Comparison of ENCODE assay signal across 8 cellular contexts in the genomic region with DNA sequence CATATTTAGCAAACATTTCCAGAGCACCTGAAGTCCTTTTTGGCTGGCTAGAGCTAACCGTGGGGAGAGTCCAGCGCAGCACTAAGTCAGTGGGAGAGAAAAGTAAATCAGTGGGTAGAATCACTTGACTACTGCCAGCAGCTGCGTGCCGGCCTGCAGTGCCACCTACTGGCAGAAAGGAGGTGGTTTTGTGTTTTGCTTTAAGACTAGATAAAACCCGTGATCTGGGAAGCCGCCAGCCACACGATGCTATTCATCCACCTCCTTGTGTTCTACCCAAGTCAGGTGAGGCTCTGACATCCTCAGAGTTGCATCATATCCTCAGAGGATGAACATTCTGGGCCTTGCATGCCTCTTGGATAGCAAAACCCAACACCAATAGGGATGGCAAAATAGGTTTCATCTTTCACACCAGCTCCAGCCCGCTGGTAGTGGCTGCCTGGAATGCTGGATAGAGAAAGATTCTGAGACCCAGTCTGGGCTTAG. TPM values are rescaled to one million over a fixed set of nuclear protein-coding genes. Genes with fewer than 3 reads are reported as not detected.
A peak's percentile ranks its signal among the peaks of the same experiment; 100 is the strongest.
DNase-seq lines count a peak whose midpoint lies in the region; ATAC-seq and TF ChIP-seq lines count a peak whose summit lies in the region.

No MANE protein-coding gene starts in this region.

- no peak overlapping the region for H3K56ac ChIP-seq in H9 (ENCODE audit: insufficient read length, low read depth, low read length)

- no peak overlapping the region for H3K23ac ChIP-seq in H9 (ENCODE audit: insufficient read length, low read depth, low read length)

- WGBS in H9 (ENCODE audit: extremely low coverage, insufficient read length, low lambda C conversion rate), result no CpG with 5 or more reads among the region's 8 CpGs

- H3K27ac ChIP-seq in H9 (ENCODE audit: insufficient read length, low read depth, low read length), result no peak overlapping the region

- no peak overlapping the region for H3T11ph ChIP-seq in H9 (ENCODE audit: low read length)

- H2AFZ ChIP-seq in H9 (ENCODE audit: low read length), result peak overlapping the region; percentile 75

- H3K9me3 ChIP-seq in H9 (ENCODE audit: control insufficient read depth, low read depth, low read length), result no peaks in the 10 kb centered on the region

- no peaks in the 10 kb centered on the region for H3K9me3 Mint-ChIP-seq in H9

- H3K36me3 Mint-ChIP-seq in H9 (ENCODE audit: insufficient read depth in 1 of 3, low read depth in 3 of 3), result no peaks in the 10 kb centered on the region

- H4K20me1 ChIP-seq in H9 (ENCODE audit: control insufficient read depth, insufficient read depth, insufficient read length), result no peaks in the 10 kb centered on the region

- H2AK5ac ChIP-seq in H9 (ENCODE audit: insufficient read length, low read length), result no peak overlapping the region

- no peak overlapping the region for H3K9ac ChIP-seq in H9 (ENCODE audit: extremely low read depth, insufficient read length, low read length)

- H3K14ac ChIP-seq in H9 (ENCODE audit: insufficient read depth, low read length), result no peak overlapping the region

- no peak overlapping the region for H2BK120ac ChIP-seq in H9 (ENCODE audit: low read depth, low read length, poor library complexity, severe bottlenecking)

- H2BK20ac ChIP-seq in H9 (ENCODE audit: low read depth, low read length, poor library complexity, severe bottlenecking), result no peak overlapping the region

- H3K4me2 ChIP-seq in H9 (ENCODE audit: insufficient read depth, insufficient read length, low read length), result no peak overlapping the region

- H3K23me2 ChIP-seq in H9 (ENCODE audit: insufficient read length, low read depth, low read length, poor library complexity, severe bottlenecking), result no peaks in the 10 kb centered on the region

- H3K18ac ChIP-seq in H9 (ENCODE audit: insufficient read length, low read depth, low read length), result no peak overlapping the region

- H3K27me3 ChIP-seq in H9 (ENCODE audit: insufficient read depth, low read length), result no peaks in the 10 kb centered on the region; the same call in 1 of the 2 replicates

- ATAC-seq in HG02588 (IDR thresholded peaks at IDR 0.05; ENCODE audit: unreplicated experiment), result no peak

- no peak overlapping the region for H2BK12ac ChIP-seq in H9 (ENCODE audit: insufficient read length, low read depth, low read length)

- no peaks in the 10 kb centered on the region for H3K4me1 ChIP-seq in H9 (ENCODE audit: insufficient read depth, low read length)

- 0 out of 5 replicates have a peak overlapping the region, but pooled peaks of 1 of the 2 experiments have one; percentile 2 for H3K4me3 Mint-ChIP-seq in H9

- H3K27ac Mint-ChIP-seq in H9, result no peak overlapping the region; a peak in 2 of 7 replicates

- no peak overlapping the region for H4K5ac ChIP-seq in H9 (ENCODE audit: insufficient read length, low read depth, low read length)

- no peaks in the 10 kb centered on the region for H3K79me1 ChIP-seq in H9 (ENCODE audit: insufficient read depth, low read depth, low read length, poor library complexity, severe bottlenecking)

- no peak overlapping the region for H3K4ac ChIP-seq in H9 (ENCODE audit: low read depth, low read length)

- DNase-seq in Ammon's horn (ENCODE audit: low spot score), result peak; percentile 90
- DNase-seq in H9, result peak; percentile 86
- peak; percentile 64 for DNase-seq in NCI-H526 treated with DMSO at 0.1 percent for 48 hours (lab: John Stamatoyannopoulos, UW)
- peak; percentile 52 to 60 for DNase-seq in activated CD4-positive, alpha-beta T cell treated with anti-CD3 and anti-CD28 coated beads, Interleukin-2, amount 50 U/mL, for 24 hours (ENCODE audit: low read depth in 1 of 2, low spot score in 1 of 2)
- peak; percentile 79 for DNase-seq in ecto neural progenitor cell (ENCODE audit: low spot score)
- DNase-seq in medulla oblongata (ENCODE audit: extremely low spot score), result peak; percentile 88
- DNase-seq in stimulated activated CD8-positive, alpha-beta memory T cell treated with anti-CD3 and anti-CD28 coated beads, Interleukin-12 subunit alpha, Interleukin-12 subunit beta, amount 100 ng/mL, for 24 hours (ENCODE audit: extremely low read depth), result peak; percentile 19

- TF ChIP-seq CTCF in H9 (conservative IDR thresholded peaks at IDR 0.05), result peak; percentile 91

- H2BK5ac ChIP-seq in H9 (ENCODE audit: insufficient read length, low read length), result no peak overlapping the region

- peaks cover 3 to 6% of the 10 kb centered on the region in 2 experiments for H3K4me1 Mint-ChIP-seq in H9

- no peak overlapping the region for H2BK15ac ChIP-seq in H9 (ENCODE audit: low read depth, low read length)

- peaks cover 87% of the 10 kb centered on the region for H3K27me3 Mint-ChIP-seq in H9 (ENCODE audit: low read depth)

- H4K8ac ChIP-seq in H9 (replicated peaks; ENCODE audit: insufficient read length, low read depth, low read length), result no peak overlapping the region

- no peak overlapping the region for H4K91ac ChIP-seq in H9 (ENCODE audit: insufficient read length, low read depth, low read length)

- no peaks in the 10 kb centered on the region for H3K79me2 ChIP-seq in H9 (ENCODE audit: insufficient read depth, low read length)

RNA-seq across cellular contexts. Expression of gene HEYL, which starts 14.1 kb away (rescaled TPM):
- total RNA-seq in H9 (2021), result 1.8 and 1.9 TPM in 2 replicates

RNA-seq across cellular contexts. Expression of gene NT5C1A, which starts 18.3 kb away (rescaled TPM):
- not detected in 2 replicates for total RNA-seq in H9 (2021)

RNA-seq across cellular contexts. Expression of gene HPCAL4, which starts 37.6 kb away (rescaled TPM):
- total RNA-seq in H9 (2021), result 0.15 TPM in 2 replicates

Comparison
In these comparisons a context has a peak if more than half of its experiments do, and no peak if none do; other contexts are left out.
1. DNase-seq: peak in every context shown above with its lines; median percentile 90 in Ammon's horn; 88 in medulla oblongata; 86 in H9; 79 in ecto neural progenitor cell; 64 in NCI-H526 treated with DMSO at 0.1 percent for 48 hours; 56 in activated CD4-positive, alpha-beta T cell treated with anti-CD3 and anti-CD28 coated beads, Interleukin-2, amount 50 U/mL, for 24 hours; 19 in stimulated activated CD8-positive, alpha-beta memory T cell treated with anti-CD3 and anti-CD28 coated beads, Interleukin-12 subunit alpha, Interleukin-12 subunit beta, amount 100 ng/mL, for 24 hours.